Comparison of ENCODE assay signal across 20 cellular contexts in genomic region chr4:74297556-74297955, GRCh38. TPM values are rescaled to one million over a fixed set of nuclear protein-coding genes. Genes with fewer than 3 reads are reported as not detected.
DNase-seq lines count a peak whose midpoint lies in the region; ATAC-seq and TF ChIP-seq lines count a peak whose summit lies in the region.
"Had no signal": no experiment of that assay in that cellular context is flagged by ENCODE, and none has a peak within 500 bp of the region (broad histone marks: within the 10 kb centered on the region; RNA-seq: fewer than 3 reads in every experiment).

No MANE protein-coding gene starts in this region.

- peaks cover 7% of the 10 kb centered on the region for H3K4me1 ChIP-seq in parathyroid adenoma
- no peaks in the 10 kb centered on the region for H3K4me1 ChIP-seq in left ventricle myocardium inferior
- H3K4me1 ChIP-seq: HAP-1, SJCRH30 had no signal

- no peaks in the 10 kb centered on the region for H3K9me3 ChIP-seq in parathyroid adenoma (ENCODE audit: control insufficient read depth, low read length)
- no peaks in the 10 kb centered on the region for H3K9me3 ChIP-seq in left ventricle myocardium inferior (replicated peaks)
- H3K9me3 ChIP-seq: HAP-1, SJCRH30 had no signal

- no peak overlapping the region for H2AFZ ChIP-seq in parathyroid adenoma
- H2AFZ ChIP-seq: GM23248 had no signal

- no peak for DNase-seq in effector CD4-positive, alpha-beta T cell
- no peak for DNase-seq in left ventricle myocardium inferior
- DNase-seq: ACHN, C1 segment of cervical spinal cord, GDM1, GM23248, NCI-H1105 treated with DMSO at 0.1 percent for 48 hours, NCI-H1694, NCI-H2081 treated with DMSO at 0.1 percent for 48 hours, NCI-H524, SJCRH30, T1000 had no signal

- TF ChIP-seq CTCF in parathyroid adenoma (IDR thresholded peaks at IDR 0.05) = no peak
- TF ChIP-seq CTCF in left ventricle myocardium inferior (IDR thresholded peaks at IDR 0.05; ENCODE audit: borderline replicate concordance) = no peak

- H3K27ac ChIP-seq in parathyroid adenoma (peak overlapping the region; percentile 13), left ventricle myocardium inferior (replicated peaks) (no peak overlapping the region)
- H3K27ac ChIP-seq: GM23248, SJCRH30 had no signal

- ATAC-seq in GM18867 (IDR thresholded peaks at IDR 0.05; ENCODE audit: unreplicated experiment) (peak; percentile 80), GM21526 (IDR thresholded peaks at IDR 0.05; ENCODE audit: low FRiP score, unreplicated experiment) (peak; percentile 70), HG03354 (IDR thresholded peaks at IDR 0.05; ENCODE audit: poor library complexity, severe bottlenecking, unreplicated experiment) (peak; percentile 72), HG03457 (IDR thresholded peaks at IDR 0.05; ENCODE audit: unreplicated experiment) (no peak)
- ATAC-seq: Panc1 had no signal

- no peak overlapping the region for H3K9ac ChIP-seq in parathyroid adenoma
- H3K9ac ChIP-seq: GM23248 had no signal

- intact Hi-C loops in left ventricle myocardium inferior (cut with micrococcal nuclease) = no loop called here

- no peaks in the 10 kb centered on the region for H3K79me2 ChIP-seq in parathyroid adenoma

- H3K4me3 ChIP-seq in parathyroid adenoma (ENCODE audit: low read depth, low read length) (no peak overlapping the region), left ventricle myocardium inferior (no peak overlapping the region)
- H3K4me3 ChIP-seq: GM23248, HAP-1, SJCRH30 had no signal

- H3K27me3 ChIP-seq in parathyroid adenoma (ENCODE audit: control insufficient read depth, insufficient read depth, low read length) (no peaks in the 10 kb centered on the region), left ventricle myocardium inferior (ENCODE audit: low read depth) (no peaks in the 10 kb centered on the region)
- H3K27me3 ChIP-seq: SJCRH30 had no signal

- no peak overlapping the region for H3K4me2 ChIP-seq in parathyroid adenoma (ENCODE audit: low read length)

- no peaks in the 10 kb centered on the region for H3K36me3 ChIP-seq in parathyroid adenoma (ENCODE audit: control insufficient read depth, insufficient read depth, low read length)
- H3K36me3 ChIP-seq in left ventricle myocardium inferior = no peaks in the 10 kb centered on the region
- H3K36me3 ChIP-seq: HAP-1, SJCRH30 had no signal

RNA-seq across cellular contexts. Expression of gene EPGN, which starts 10.7 kb away (rescaled TPM):
- total RNA-seq in left ventricle myocardium inferior = not detected
- total RNA-seq: SJCRH30; T-helper 1 cell treated with Interleukin-12 subunit alpha and Interleukin-12 subunit beta and Interleukin-4 antibody, amounts not matched to agents 30 ng/mL and 1 ng/mL, for 36 hours had no signal
